8 cellular contexts compared by ENCODE assay signal in the genomic region with DNA sequence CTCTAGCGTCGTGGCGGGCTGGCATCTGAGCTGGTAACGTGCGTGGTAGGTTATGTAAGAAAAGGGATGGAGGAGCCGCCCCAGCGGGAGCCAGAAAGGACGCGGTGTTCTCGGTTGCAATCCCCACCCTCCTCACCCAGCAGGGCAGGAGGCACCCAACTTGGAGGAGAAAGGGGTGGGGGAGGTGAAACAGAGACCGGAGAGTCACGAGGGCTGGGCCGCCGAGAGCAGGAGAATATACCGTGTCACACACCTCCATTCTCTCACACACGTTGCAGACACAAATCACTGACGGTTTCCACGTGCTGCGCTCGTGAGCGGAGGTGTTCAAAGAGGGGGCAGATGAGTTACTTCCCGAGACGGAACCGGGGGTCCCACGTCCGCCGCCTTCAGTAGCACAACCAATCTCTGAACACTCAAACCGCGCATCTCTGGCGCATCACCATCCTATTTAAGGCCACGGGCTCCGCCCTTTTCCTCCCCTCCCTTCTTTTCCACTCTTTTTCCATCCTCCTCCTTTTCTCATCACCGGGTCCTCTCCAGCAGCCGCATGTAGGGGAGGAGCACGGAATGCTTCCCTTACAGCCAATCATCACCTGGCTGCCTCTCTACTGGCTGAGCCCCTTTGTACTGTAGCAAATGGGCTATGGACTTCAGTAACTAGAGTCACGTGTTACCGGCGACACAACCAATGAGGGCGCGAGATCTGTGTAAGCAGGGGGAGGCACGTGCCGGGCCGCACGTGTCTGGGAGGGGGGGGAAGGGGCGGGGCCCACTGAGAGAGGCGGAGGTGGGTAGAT. TPM values are rescaled to one million over a fixed set of nuclear protein-coding genes. Genes with fewer than 3 reads are reported as not detected.
A peak's percentile ranks its signal among the peaks of the same experiment; 100 is the strongest.
DNase-seq lines count a peak whose midpoint lies in the region; ATAC-seq, FAIRE-seq and TF ChIP-seq lines count a peak whose summit lies in the region.

A gene with protein sequence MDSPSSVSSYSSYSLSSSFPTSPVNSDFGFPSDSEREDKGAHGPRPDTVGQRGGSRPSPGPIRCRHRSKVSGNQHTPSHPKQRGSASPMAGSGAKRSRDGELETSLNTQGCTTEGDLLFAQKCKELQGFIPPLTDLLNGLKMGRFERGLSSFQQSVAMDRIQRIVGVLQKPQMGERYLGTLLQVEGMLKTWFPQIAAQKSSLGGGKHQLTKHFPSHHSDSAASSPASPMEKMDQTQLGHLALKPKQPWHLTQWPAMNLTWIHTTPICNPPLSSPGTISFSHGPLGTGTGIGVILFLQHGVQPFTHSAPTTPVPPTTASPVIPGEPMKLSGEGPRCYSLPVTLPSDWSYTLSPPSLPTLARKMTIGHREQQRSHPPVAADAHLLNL (plus strand): TSS at position 797 of the 800 bp plus-strand sequence. CDS start 714 bp downstream, outside the sequence.

- no peak for TF ChIP-seq POLR2A in HepG2 (IDR thresholded peaks at IDR 0.05; ENCODE audit: insufficient read depth in 1 of 2, low read depth in 2 of 2, low read length in 2 of 2)

- in situ Hi-C loops in HepG2 (cut with HindIII; ENCODE audit: extremely low pct_ligation_motif_present, low pct_unique_long_range_greater_than_20kb), result no loop called here

- no peak within 1 kb of the TSS for H3K27ac ChIP-seq in HepG2 (ENCODE audit: extremely low read length, insufficient read depth, low read length)

- peak within 1 kb of the TSS; percentile 71 for H3K4me3 Mint-ChIP-seq in activated CD8-positive, alpha-beta T cell treated with anti-CD3 and anti-CD28 coated beads, Interleukin-2, amount 10 ng/mL, durations not matched to agents 7 days and 5 days

- no peaks in the 10 kb centered on the region for H3K36me3 ChIP-seq in HepG2 (replicated peaks in 1 of 2; ENCODE audit: control insufficient read depth in 1 of 2, insufficient read depth in 2 of 2, low read length in 2 of 2)

- BruUV-seq in HepG2 (replicated peaks; lab: Mats Ljungman, UMichigan), result no TSS peak

- FAIRE-seq in G401.6 (lab: Jason Lieb, UNC) (peak; percentile 93), HepG2 (lab: Jason Lieb, UNC) (no peak)

- peaks cover 11% of the 10 kb centered on the region for H3K27me3 Mint-ChIP-seq in activated CD8-positive, alpha-beta T cell treated with anti-CD3 and anti-CD28 coated beads, Interleukin-2, amount 10 ng/mL, durations not matched to agents 7 days and 5 days (ENCODE audit: low read depth)

- no peak within 1 kb of the TSS for H2AFZ ChIP-seq in HepG2 (ENCODE audit: low read length)

- POLR2A ChIA-PET in activated CD8-positive, alpha-beta T cell treated with anti-CD3 and anti-CD28 coated beads, Interleukin-2, amount 10 ng/mL, durations not matched to agents 7 days and 5 days (lab: Charles Lee), result interaction anchor here (0.6 to 1.3 kb wide), 4 partner anchors 13 to 261 kb away, joined by 3 to 5 read pairs (median 4); a partner anchor contains a TSS
- POLR2A ChIA-PET in HepG2 (lab: Yijun Ruan, JAX), result interaction anchor here (2.3 kb wide), 2 partner anchors 24 to 26 kb away, joined by 16 to 24 read pairs; a partner anchor contains a TSS

- no peaks in the 10 kb centered on the region for H3K79me2 ChIP-seq in HepG2 (ENCODE audit: insufficient read depth, low read length)

- peaks cover 33% of the 10 kb centered on the region for H3K4me1 ChIP-seq in HepG2 (ENCODE audit: insufficient read depth, low read length)

- TF ChIP-seq RAD21 in HepG2 (CRISPR knock-in tag; IDR thresholded peaks at IDR 0.05), result no peak

- no peak within 1 kb of the TSS for H3K9ac ChIP-seq in HepG2 (ENCODE audit: insufficient read depth, low read depth, low read length)

- peaks cover 24% of the 10 kb centered on the region for H3K4me1 Mint-ChIP-seq in activated CD8-positive, alpha-beta T cell treated with anti-CD3 and anti-CD28 coated beads, Interleukin-2, amount 10 ng/mL, durations not matched to agents 7 days and 5 days (ENCODE audit: low read depth)

- H3K4me3 ChIP-seq in HepG2 (replicated peaks in 1 of 3; ENCODE audit: insufficient read depth in 1 of 3, low read depth in 2 of 3, low read length in 3 of 3), result peak within 1 kb of the TSS in 1 of 3 experiments; percentile 33; a peak in 1 of 6 replicates

- TF ChIP-seq EP300 in HepG2 (IDR thresholded peaks at IDR 0.05; ENCODE audit: low read depth in 2 of 2, low read length in 2 of 2) (no peak), HepG2 (CRISPR knock-in tag; IDR thresholded peaks at IDR 0.05; ENCODE audit: borderline replicate concordance) (no peak)

- H3K9me3 Mint-ChIP-seq in activated CD8-positive, alpha-beta T cell treated with anti-CD3 and anti-CD28 coated beads, Interleukin-2, amount 10 ng/mL, durations not matched to agents 7 days and 5 days (ENCODE audit: insufficient read depth), result no peaks in the 10 kb centered on the region

- WGBS in HepG2 (ENCODE audit: low lambda C conversion rate), result 84% methylated on average over 46 of the region's 46 CpGs

- DNase-seq in NCI-H524 (lab: John Stamatoyannopoulos, UW) (peak; percentile 55 to 85), ecto neural progenitor cell (ENCODE audit: low spot score) (peak; percentile 95), HepG2 (ENCODE audit: low spot score) (no peak)
- peak; percentile 83 for DNase-seq in activated CD8-positive, alpha-beta T cell treated with anti-CD3 and anti-CD28 coated beads, Interleukin-2, amount 10 ng/mL, durations not matched to agents 7 days and 5 days
- DNase-seq in stimulated activated CD4-positive, alpha-beta T cell treated with anti-CD3 and anti-CD28 coated beads, Interleukin-1b, Interleukin-23, amount 100 ng/mL, for 48 hours, result peak; percentile 88

- CTCF ChIA-PET in activated CD8-positive, alpha-beta T cell treated with anti-CD3 and anti-CD28 coated beads, Interleukin-2, amount 10 ng/mL, durations not matched to agents 7 days and 5 days (lab: Charles Lee), result interaction anchor here (0.7 to 6.1 kb wide), 9 partner anchors 9 to 235 kb away, joined by 3 to 92 read pairs (median 7); a partner anchor contains a TSS
- CTCF ChIA-PET in HepG2 (lab: Yijun Ruan, JAX; ENCODE audit: low intra/inter-chr PET ratio, low total read pairs), result interaction anchor here (1.3 to 2.9 kb wide), 2 partner anchors 24 to 26 kb away, joined by 3 to 45 read pairs; a partner anchor contains a TSS

- H3K4me2 ChIP-seq in HepG2 (ENCODE audit: low read depth, low read length), result peak within 1 kb of the TSS; percentile 66

- no peaks in the 10 kb centered on the region for H3K9me3 ChIP-seq in HepG2 (ENCODE audit: low read length)

- TF ChIP-seq CTCF in HepG2 (CRISPR knock-in tag; IDR thresholded peaks at IDR 0.05), result no peak

- H3K36me3 Mint-ChIP-seq in activated CD8-positive, alpha-beta T cell treated with anti-CD3 and anti-CD28 coated beads, Interleukin-2, amount 10 ng/mL, durations not matched to agents 7 days and 5 days (ENCODE audit: low read depth), result peaks cover 2% of the 10 kb centered on the region

- H3K27me3 ChIP-seq in HepG2 (ENCODE audit: control insufficient read depth in 1 of 2, insufficient read depth in 2 of 2, low read length in 2 of 2), result peaks cover 0 to 4% of the 10 kb centered on the region in 2 experiments; a peak in 1 of 5 replicates

- ATAC-seq in HG03159 (IDR thresholded peaks at IDR 0.05; ENCODE audit: unreplicated experiment) (peak; percentile 81), HepG2 (peak; percentile 19; the same call in 1 of the 3 replicates), HG03457 (IDR thresholded peaks at IDR 0.05; ENCODE audit: unreplicated experiment) (no peak)
- peak; percentile 92 for ATAC-seq in activated CD8-positive, alpha-beta T cell treated with anti-CD3 and anti-CD28 coated beads, Interleukin-2, amount 10 ng/mL, durations not matched to agents 7 days and 5 days

- peak within 1 kb of the TSS; percentile 80 for H3K27ac Mint-ChIP-seq in activated CD8-positive, alpha-beta T cell treated with anti-CD3 and anti-CD28 coated beads, Interleukin-2, amount 10 ng/mL, durations not matched to agents 7 days and 5 days

- no peaks in the 10 kb centered on the region for H4K20me1 ChIP-seq in HepG2 (ENCODE audit: insufficient read depth, low read length)

- intact Hi-C loops in HepG2 (cut with micrococcal nuclease; ENCODE audit: unreplicated experiment), result loop anchor here (1.0 kb wide), 1 partner anchor 27 kb away; no protein-coding TSS in a partner anchor

TF ChIP-seq in HepG2, 621 proteins besides CTCF, POLR2A, EP300 and RAD21 (continues in another document):
- TF ChIP-seq YY1 (IDR thresholded peaks at IDR 0.05; ENCODE audit: insufficient read depth, insufficient replicate concordance, low read depth, low read length) (no peak), ZMYM2 (CRISPR knock-in tag; IDR thresholded peaks at IDR 0.05) (no peak), MEIS2 (CRISPR knock-in tag; IDR thresholded peaks at IDR 0.05) (no peak), ZNF563 (CRISPR knock-in tag; IDR thresholded peaks at IDR 0.05) (no peak)

RNA-seq across cellular contexts. Expression of the gene that starts here (rescaled TPM):
- total RNA-seq in activated CD8-positive, alpha-beta T cell treated with anti-CD3 and anti-CD28 coated beads, Interleukin-2, amount 10 ng/mL, durations not matched to agents 7 days and 5 days, result 1 to 10 TPM; 2.0 to 2.3 TPM
- not detected in 2 replicates for total RNA-seq in HepG2 (2016; rRNA removed; fragmentation: Illumina TruSeq; extraction: Trizol)
- not detected in 2 replicates for total RNA-seq in HepG2 (2016; cell fraction: cytosol; rRNA removed; fragmentation: Illumina TruSeq; extraction: Trizol; ENCODE audit: low read depth)
- 0.09 TPM in 1 of 2 replicates, not detected in the other for total RNA-seq in HepG2 (2016; cell fraction: insoluble cytoplasmic fraction; rRNA removed; fragmentation: Illumina TruSeq; extraction: Trizol)
- total RNA-seq in HepG2 (2016; cell fraction: membrane; rRNA removed; fragmentation: Illumina TruSeq; extraction: Trizol), result not detected in 2 replicates
- total RNA-seq in HepG2 (2016; cell fraction: nucleus; rRNA removed; fragmentation: Illumina TruSeq; extraction: Trizol), result not detected in 2 replicates
- polyA plus RNA-seq in HepG2 (2011; rRNA removed), result 0.48 and 0.58 TPM in 2 replicates
- 0.12 and 0.26 TPM in 2 replicates for polyA plus RNA-seq in HepG2 (2011; cell fraction: cytosol; rRNA removed)
- polyA plus RNA-seq in HepG2 (2011; cell fraction: nucleus; rRNA removed), result 1.6 and 2.1 TPM in 2 replicates
- polyA plus RNA-seq in HepG2 (2012), result 0.39 and 0.40 TPM in 2 replicates
- not detected in 2 replicates for polyA plus RNA-seq in HepG2 (2016; cell fraction: cytosol; fragmentation: Illumina TruSeq; extraction: Trizol; ENCODE audit: low read depth)
- not detected in 2 replicates for polyA plus RNA-seq in HepG2 (2016; cell fraction: insoluble cytoplasmic fraction; fragmentation: Illumina TruSeq; extraction: Trizol; ENCODE audit: low read depth)
- polyA plus RNA-seq in HepG2 (2016; cell fraction: membrane; fragmentation: Illumina TruSeq; extraction: Trizol; ENCODE audit: low read depth), result not detected in 2 replicates
- 0.86 and 1.5 TPM in 2 replicates for polyA plus RNA-seq in HepG2 (2016; cell fraction: nucleus; fragmentation: Illumina TruSeq; extraction: Trizol; ENCODE audit: insufficient read depth, low read depth)
- 1.0 TPM in 2 replicates for polyA minus RNA-seq in HepG2 (2011; rRNA and poly(A)+ RNA removed; ENCODE audit: low replicate concordance)
- not detected in 2 replicates for polyA minus RNA-seq in HepG2 (2011; cell fraction: cytosol; rRNA and poly(A)+ RNA removed)
- not detected in 2 replicates for polyA minus RNA-seq in HepG2 (2011; cell fraction: nucleus; rRNA and poly(A)+ RNA removed)
